1 cellular context compared by ENCODE assay signal in the genomic region with DNA sequence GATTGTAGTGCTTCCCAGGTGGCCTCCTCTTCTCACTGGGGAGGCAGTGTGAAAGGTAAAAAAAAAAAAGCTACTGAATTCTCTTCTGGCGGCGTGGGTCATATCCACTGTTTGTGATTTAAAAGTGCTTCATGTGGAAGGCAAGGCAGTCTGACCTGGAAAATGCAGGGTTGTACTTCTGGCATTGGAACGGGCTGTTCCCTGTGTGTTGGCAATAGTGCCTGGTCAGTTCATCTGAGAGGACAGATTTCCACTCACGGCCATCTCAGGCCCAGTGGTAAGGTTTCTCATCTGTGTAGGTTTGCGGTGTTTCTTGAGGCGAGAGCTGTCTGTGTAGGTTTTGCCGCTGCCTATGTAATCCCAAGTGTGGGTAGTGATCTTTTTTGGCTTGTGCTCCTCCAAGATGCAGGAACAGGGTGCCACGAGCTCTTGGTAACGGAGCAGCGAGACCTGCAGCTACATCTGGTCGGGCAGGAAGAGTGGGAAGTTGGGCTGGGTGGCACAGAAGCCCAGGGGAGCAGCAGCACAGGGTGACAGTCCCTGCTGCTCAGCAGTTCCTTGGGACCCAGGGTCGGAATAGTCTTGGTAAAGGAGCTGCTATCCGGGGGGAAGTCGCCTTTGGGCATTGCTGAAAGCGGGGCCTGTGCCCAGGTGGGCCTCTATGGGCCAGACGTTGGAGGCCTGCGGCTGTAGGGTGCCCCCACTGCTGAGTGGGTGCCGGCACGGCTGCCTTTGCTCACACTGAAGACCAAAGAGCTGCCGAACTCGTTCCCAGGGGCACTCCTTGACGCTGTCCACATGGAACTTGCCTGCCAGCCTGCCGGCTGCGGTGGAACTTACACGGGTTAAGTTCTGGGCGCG.
TF ChIP-seq lines count a peak whose summit lies in the region.

No MANE protein-coding gene starts in this region.

TF ChIP-seq in H1, 55 proteins besides CTCF, POLR2A, EP300 and RAD21:
- TF ChIP-seq TBP (IDR thresholded peaks at IDR 0.05; ENCODE audit: low read depth, low read length), result no peak
- TF ChIP-seq SIX5 (IDR thresholded peaks at IDR 0.05; ENCODE audit: low read depth, low read length), result no peak
- no peak for TF ChIP-seq YY1 (IDR thresholded peaks at IDR 0.05; ENCODE audit: low read depth, low read length)
- no peak for TF ChIP-seq CHD2 (IDR thresholded peaks at IDR 0.05; ENCODE audit: low read length)
- TF ChIP-seq JUND (IDR thresholded peaks at IDR 0.05; ENCODE audit: low read length), result no peak
- TF ChIP-seq GABPA (IDR thresholded peaks at IDR 0.05; ENCODE audit: borderline replicate concordance, insufficient read depth, low read length), result no peak
